Comparison of ENCODE assay signal across 21 cellular contexts in genomic region chr5:144011348-144011861, GRCh38.
"Had no signal": no experiment of that assay in that cellular context is flagged by ENCODE, and none has a peak within 500 bp of the region (broad histone marks: within the 10 kb centered on the region; RNA-seq: fewer than 3 reads in every experiment).

No MANE protein-coding gene starts in this region.

- H3K27me3 ChIP-seq: colonic mucosa, foreskin keratinocyte, spleen, tibial artery, upper lobe of left lung, uterus had no signal

- H3K9me3 ChIP-seq: colonic mucosa, tibial artery, uterus had no signal

- DNase-seq: colonic mucosa; dermis blood vessel endothelial cell; endodermal cell; erythroblast; foreskin keratinocyte; left colon; left ventricle myocardium superior; mesenchymal stem cell; mucosa of descending colon; natural killer cell; posterior cingulate gyrus; spleen; stimulated activated CD4-positive, alpha-beta T cell treated with anti-CD3 and anti-CD28 coated beads, Interleukin-15, amount 100 ng/mL, for 24 hours; stimulated activated CD4-positive, alpha-beta T cell treated with anti-CD3 and anti-CD28 coated beads, Interleukin-1b, Interleukin-23, amount 100 ng/mL, for 48 hours; stimulated activated CD4-positive, alpha-beta T cell treated with anti-CD3 and anti-CD28 coated beads, Interleukin-4, amount 100 ng/mL, for 24 hours; tibial artery; upper lobe of left lung; uterus had no signal

- H3K4me1 ChIP-seq: colonic mucosa, foreskin keratinocyte, spleen, tibial artery, upper lobe of left lung, uterus had no signal

- H3K4me3 ChIP-seq: colonic mucosa, lung, mucosa of descending colon, spleen, tibial artery, upper lobe of left lung, uterus had no signal

- H3K27ac ChIP-seq: colonic mucosa, foreskin keratinocyte, spleen, tibial artery, upper lobe of left lung, uterus had no signal

- H3K36me3 ChIP-seq: colonic mucosa, spleen, tibial artery, upper lobe of left lung, uterus had no signal

- ATAC-seq: foreskin keratinocyte; left colon; left ventricle myocardium superior; mucosa of descending colon; natural killer cell; sciatic nerve; stimulated activated memory B cell treated with anti-CD40 and anti-IgM and Interleukin-4, amounts not matched to agents 10 μg/mL and 1 μg/mL and 100 μg/mL, for 72 hours had no signal
